In genomic region chr1:93648656-93649055, GRCh38 we compare ENCODE assay signal across 15 cellular contexts. TPM values are rescaled to one million over a fixed set of nuclear protein-coding genes. Genes with fewer than 3 reads are reported as not detected.
DNase-seq lines count a peak whose midpoint lies in the region; ATAC-seq and TF ChIP-seq lines count a peak whose summit lies in the region.
"Had no signal": no experiment of that assay in that cellular context is flagged by ENCODE, and none has a peak within 500 bp of the region (broad histone marks: within the 10 kb centered on the region; RNA-seq: fewer than 3 reads in every experiment).

No MANE protein-coding gene starts in this region.

- H3K4me1 Mint-ChIP-seq in HFFc6 (ENCODE audit: low read depth) (peaks cover 30% of the 10 kb centered on the region), endodermal cell (peaks cover 18% of the 10 kb centered on the region)
- peaks cover 14 to 31% of the 10 kb centered on the region in 2 donors for H3K4me1 Mint-ChIP-seq in stimulated activated naive B cell treated with anti-CD40 and anti-IgM and Interleukin-4, amounts not matched to agents 10 μg/mL and 1 μg/mL and 100 μg/mL, for 72 hours
- H3K4me1 Mint-ChIP-seq in activated naive CD8-positive, alpha-beta T cell treated with anti-CD3 and anti-CD28 coated beads for 36 hours = peaks cover 5% of the 10 kb centered on the region

- peak overlapping the region; percentile 26 for H3K27ac ChIP-seq in RWPE2 (ENCODE audit: poor library complexity, severe bottlenecking)
- no peak overlapping the region for H3K27ac ChIP-seq in endodermal cell (ENCODE audit: low read depth, low read length)
- H3K27ac ChIP-seq: C4-2B, SJSA1 had no signal

- peak overlapping the region; percentile 65 for H3K27ac Mint-ChIP-seq in HFFc6
- H3K27ac Mint-ChIP-seq in endodermal cell = peak overlapping the region; percentile 56
- peak overlapping the region; percentile 32 for H3K27ac Mint-ChIP-seq in stimulated activated naive B cell treated with anti-CD40 and anti-IgM and Interleukin-4, amounts not matched to agents 10 μg/mL and 1 μg/mL and 100 μg/mL, for 72 hours
- H3K27ac Mint-ChIP-seq in activated naive CD8-positive, alpha-beta T cell treated with anti-CD3 and anti-CD28 coated beads for 36 hours = no peak overlapping the region

- WGBS in endodermal cell (ENCODE audit: insufficient coverage in 1 of 2, insufficient read length in 1 of 2), 2 experiments = 93 to 94% methylated on average over 2 of the region's 2 CpGs

- no peak overlapping the region for H3K9ac ChIP-seq in endodermal cell (ENCODE audit: extremely low read depth, low read length, poor library complexity, severe bottlenecking)

- H3K36me3 ChIP-seq in RWPE2 (ENCODE audit: low read depth) (peaks cover 94% of the 10 kb centered on the region), endodermal cell (ENCODE audit: control insufficient read depth, insufficient read depth, low read length) (peaks cover 88% of the 10 kb centered on the region)

- 0 out of 3 replicates have a peak, but pooled peaks have one; percentile 9 for ATAC-seq in RWPE2 (ENCODE audit: low read depth)
- ATAC-seq in stimulated activated naive B cell treated with anti-CD40 and anti-IgM and Interleukin-4, amounts not matched to agents 10 μg/mL and 1 μg/mL and 100 μg/mL, for 72 hours (replicated peaks) = no peak
- no peak for ATAC-seq in activated CD4-positive, CD25-positive, alpha-beta regulatory T cell treated with anti-CD3 and anti-CD28 coated beads, Interleukin-2, amount 50 U/mL, for 24 hours

- H3K4me3 ChIP-seq in RWPE2 (ENCODE audit: severe bottlenecking) = no peak overlapping the region
- H3K4me3 ChIP-seq in endodermal cell (ENCODE audit: low read length) = no peak overlapping the region
- H3K4me3 ChIP-seq: SJSA1 had no signal

- H3K27me3 Mint-ChIP-seq in HFFc6 (ENCODE audit: insufficient read depth) (peaks cover 2% of the 10 kb centered on the region), endodermal cell (ENCODE audit: insufficient read depth) (no peaks in the 10 kb centered on the region)
- H3K27me3 Mint-ChIP-seq in stimulated activated naive B cell treated with anti-CD40 and anti-IgM and Interleukin-4, amounts not matched to agents 10 μg/mL and 1 μg/mL and 100 μg/mL, for 72 hours = no peaks in the 10 kb centered on the region
- peaks cover 8% of the 10 kb centered on the region for H3K27me3 Mint-ChIP-seq in activated naive CD8-positive, alpha-beta T cell treated with anti-CD3 and anti-CD28 coated beads for 36 hours

- no peak overlapping the region for H3K4me3 Mint-ChIP-seq in HFFc6
- no peak overlapping the region for H3K4me3 Mint-ChIP-seq in endodermal cell
- H3K4me3 Mint-ChIP-seq in stimulated activated naive B cell treated with anti-CD40 and anti-IgM and Interleukin-4, amounts not matched to agents 10 μg/mL and 1 μg/mL and 100 μg/mL, for 72 hours = no peak overlapping the region
- H3K4me3 Mint-ChIP-seq in activated naive CD8-positive, alpha-beta T cell treated with anti-CD3 and anti-CD28 coated beads for 36 hours = no peak overlapping the region

- H3K36me3 Mint-ChIP-seq in HFFc6 (ENCODE audit: low read depth) (peaks cover 30% of the 10 kb centered on the region), endodermal cell (ENCODE audit: low read depth) (peaks cover 28% of the 10 kb centered on the region)
- H3K36me3 Mint-ChIP-seq in stimulated activated naive B cell treated with anti-CD40 and anti-IgM and Interleukin-4, amounts not matched to agents 10 μg/mL and 1 μg/mL and 100 μg/mL, for 72 hours = peaks cover 45 to 54% of the 10 kb centered on the region in 2 donors
- no peaks in the 10 kb centered on the region for H3K36me3 Mint-ChIP-seq in activated naive CD8-positive, alpha-beta T cell treated with anti-CD3 and anti-CD28 coated beads for 36 hours

- H3K4me1 ChIP-seq in RWPE2 (ENCODE audit: insufficient read depth, poor library complexity, severe bottlenecking) (peaks cover 5% of the 10 kb centered on the region), endodermal cell (ENCODE audit: control insufficient read depth, insufficient read depth, low read length) (peaks cover 12% of the 10 kb centered on the region)
- H3K4me1 ChIP-seq: SJSA1 had no signal

- H3K9me3 Mint-ChIP-seq in HFFc6 = no peaks in the 10 kb centered on the region
- H3K9me3 Mint-ChIP-seq in endodermal cell = no peaks in the 10 kb centered on the region
- no peaks in the 10 kb centered on the region for H3K9me3 Mint-ChIP-seq in stimulated activated naive B cell treated with anti-CD40 and anti-IgM and Interleukin-4, amounts not matched to agents 10 μg/mL and 1 μg/mL and 100 μg/mL, for 72 hours
- no peaks in the 10 kb centered on the region for H3K9me3 Mint-ChIP-seq in activated naive CD8-positive, alpha-beta T cell treated with anti-CD3 and anti-CD28 coated beads for 36 hours

- no peaks in the 10 kb centered on the region for H3K9me3 ChIP-seq in RWPE2 (ENCODE audit: severe bottlenecking)
- H3K9me3 ChIP-seq in endodermal cell (ENCODE audit: control insufficient read depth, low read length) = no peaks in the 10 kb centered on the region
- H3K9me3 ChIP-seq: SJSA1 had no signal

- no peak for DNase-seq in HFFc6
- no peak for DNase-seq in RWPE2 (ENCODE audit: low spot score)
- no peak for DNase-seq in endodermal cell
- DNase-seq in stimulated activated naive B cell treated with anti-CD40 and anti-IgM and Interleukin-4, amounts not matched to agents 10 μg/mL and 1 μg/mL and 100 μg/mL, for 72 hours = no peak
- no peak for DNase-seq in pons (ENCODE audit: low spot score)
- no peak for DNase-seq in activated naive CD8-positive, alpha-beta T cell treated with anti-CD3 and anti-CD28 coated beads for 36 hours
- DNase-seq: AML-193, KBM-7, NCI-H1105 treated with DMSO at 0.1 percent for 48 hours, NCI-H187, NCI-H345, NCI-H524 treated with DMSO at 0.1 percent for 48 hours had no signal

- H3K27me3 ChIP-seq in RWPE2 (ENCODE audit: insufficient read depth, poor library complexity, severe bottlenecking) = no peaks in the 10 kb centered on the region
- H3K27me3 ChIP-seq in endodermal cell (ENCODE audit: control insufficient read depth, insufficient read depth, low read length, poor library complexity, severe bottlenecking) = no peaks in the 10 kb centered on the region
- H3K27me3 ChIP-seq: SJSA1 had no signal

- TF ChIP-seq CTCF in HFFc6 (IDR thresholded peaks at IDR 0.05) (no peak), RWPE2 (IDR thresholded peaks at IDR 0.05; ENCODE audit: poor library complexity, severe bottlenecking) (no peak), endodermal cell (conservative IDR thresholded peaks at IDR 0.05) (no peak)

RNA-seq across cellular contexts. Expression of gene BCAR3, which starts 33.0 kb away (rescaled TPM):
- 10 to 100 TPM; 24.4 to 55.1 (median 26.2) TPM for total RNA-seq in HFFc6 (2021; fragmentation: NEBNext Ultra II Directional; extraction: Animal tissue kit (Norgen Biotek cat#: 25700))
- 10 to 100 TPM; 32.7 to 48.7 TPM for total RNA-seq in endodermal cell
- polyA plus RNA-seq in endodermal cell (2013, experiment 1 of 2) = 23.9 TPM
- 30.7 TPM for polyA plus RNA-seq in endodermal cell (2013, experiment 2 of 2)
- under 1 TPM; 0.66 to 0.72 TPM for total RNA-seq in activated naive CD8-positive, alpha-beta T cell treated with anti-CD3 and anti-CD28 coated beads for 36 hours

Comparison
In these comparisons a context has a peak if more than half of its experiments do, and no peak if none do; other contexts are left out.
1. RNA of gene BCAR3, which starts 33.0 kb away (total RNA-seq): 32.7 to 48.7 TPM in endodermal cell and 24.4 to 55.1 TPM in HFFc6; 0.66 to 0.72 TPM in activated naive CD8-positive, alpha-beta T cell treated with anti-CD3 and anti-CD28 coated beads for 36 hours; every median in the first group is over 10 times any median in the second.